ENCODE assay signal across 29 cellular contexts in genomic region chr12:130622803-130623202, GRCh38.
"Had no signal": no experiment of that assay in that cellular context is flagged by ENCODE, and none has a peak within 500 bp of the region (broad histone marks: within the 10 kb centered on the region; RNA-seq: fewer than 3 reads in every experiment).

No MANE protein-coding gene starts in this region.

- H3K4me1 ChIP-seq: adrenal gland, Peyer's patch, SJCRH30 had no signal

- H3K9me3 ChIP-seq: adrenal gland, Peyer's patch, SJCRH30, SK-N-SH had no signal

- FAIRE-seq: colon had no signal

- H3K27me3 ChIP-seq: adrenal gland, Peyer's patch, SJCRH30 had no signal

- H3K27me3 Mint-ChIP-seq: activated CD4-positive, alpha-beta T cell treated with anti-CD3 and anti-CD28 coated beads, Interleukin-2, amount 10 ng/mL, durations not matched to agents 7 days and 5 days; activated naive CD8-positive, alpha-beta T cell treated with anti-CD3 and anti-CD28 coated beads, Interleukin-2, amount 10 ng/mL, durations not matched to agents 7 days and 5 days had no signal

- H3K36me3 Mint-ChIP-seq: activated CD4-positive, alpha-beta memory T cell treated with anti-CD3 and anti-CD28 coated beads for 36 hours; activated naive CD8-positive, alpha-beta T cell treated with anti-CD3 and anti-CD28 coated beads, Interleukin-2, amount 10 ng/mL, durations not matched to agents 7 days and 5 days had no signal

- H3K27ac Mint-ChIP-seq: activated CD4-positive, alpha-beta memory T cell treated with anti-CD3 and anti-CD28 coated beads for 36 hours; activated CD4-positive, alpha-beta T cell treated with anti-CD3 and anti-CD28 coated beads, Interleukin-2, amount 10 ng/mL, durations not matched to agents 7 days and 5 days; activated naive CD8-positive, alpha-beta T cell treated with anti-CD3 and anti-CD28 coated beads, Interleukin-2, amount 10 ng/mL, durations not matched to agents 7 days and 5 days; activated T-helper 17 cell treated with anti-CD3 and anti-CD28 coated beads, Interleukin-2, amount 50 U/mL, for 72 hours had no signal

- H3K4me3 ChIP-seq: adrenal gland, Peyer's patch, SJCRH30 had no signal

- H3K4me2 ChIP-seq: SK-N-SH had no signal

- H3K36me3 ChIP-seq: adrenal gland, Peyer's patch, SJCRH30 had no signal

- H3K4me3 Mint-ChIP-seq: activated CD4-positive, alpha-beta memory T cell treated with anti-CD3 and anti-CD28 coated beads for 36 hours; activated CD4-positive, alpha-beta T cell treated with anti-CD3 and anti-CD28 coated beads, Interleukin-2, amount 10 ng/mL, durations not matched to agents 7 days and 5 days; activated naive CD8-positive, alpha-beta T cell treated with anti-CD3 and anti-CD28 coated beads, Interleukin-2, amount 10 ng/mL, durations not matched to agents 7 days and 5 days; activated T-cell treated with anti-CD3 and anti-CD28 coated beads, Interleukin-2, amount 50 U/mL, for 4 hours; activated T-helper 17 cell treated with anti-CD3 and anti-CD28 coated beads, Interleukin-2, amount 50 U/mL, for 72 hours had no signal

- H3K4me1 Mint-ChIP-seq: activated CD4-positive, alpha-beta T cell treated with anti-CD3 and anti-CD28 coated beads, Interleukin-2, amount 10 ng/mL, durations not matched to agents 7 days and 5 days; activated naive CD8-positive, alpha-beta T cell treated with anti-CD3 and anti-CD28 coated beads, Interleukin-2, amount 10 ng/mL, durations not matched to agents 7 days and 5 days; activated T-helper 17 cell treated with anti-CD3 and anti-CD28 coated beads, Interleukin-2, amount 50 U/mL, for 72 hours had no signal

- H3K9ac ChIP-seq: SK-N-SH had no signal

- H3K27ac ChIP-seq: Peyer's patch, RWPE1, SJCRH30, VCaP had no signal

- ATAC-seq: activated T-cell treated with anti-CD3 and anti-CD28 coated beads, Interleukin-2, amount 50 U/mL, for 4 hours; activated T-helper 17 cell treated with anti-CD3 and anti-CD28 coated beads, Interleukin-2, amount 50 U/mL, for 72 hours had no signal

- DNase-seq: activated CD4-positive, alpha-beta memory T cell treated with anti-CD3 and anti-CD28 coated beads for 36 hours; activated CD4-positive, alpha-beta T cell treated with anti-CD3 and anti-CD28 coated beads, Interleukin-2, amount 10 ng/mL, durations not matched to agents 7 days and 5 days; activated CD4-positive, CD25-positive, alpha-beta regulatory T cell; activated CD8-positive, alpha-beta memory T cell treated with anti-CD3 and anti-CD28 coated beads for 24 hours; activated gamma-delta T cell; activated naive CD4-positive, alpha-beta T cell treated with anti-CD3 and anti-CD28 coated beads, Interleukin-2, amount 50 U/mL, for 16 hours; activated naive CD8-positive, alpha-beta T cell treated with anti-CD3 and anti-CD28 coated beads, Interleukin-2, amount 10 ng/mL, durations not matched to agents 7 days and 5 days; activated T-cell treated with anti-CD3 and anti-CD28 coated beads, Interleukin-2, amount 50 U/mL, for 4 hours; anterior cingulate cortex; cerebellar nuclear complex; Karpas-422; MM.1S; NCI-H1105; NCI-H1436; NCI-H1930; NCI-H446; NCI-H524 treated with DMSO at 0.1 percent for 48 hours; NK-92 treated with Interleukin-12 subunit alpha and Interleukin-12 subunit beta, amount 100 ng/mL, for 24 hours; OCI-M1; Peyer's patch; Right ventricle myocardium superior; SJCRH30; SK-N-SH; T-helper 1 cell had no signal

- H3K9me3 Mint-ChIP-seq: activated naive CD8-positive, alpha-beta T cell treated with anti-CD3 and anti-CD28 coated beads, Interleukin-2, amount 10 ng/mL, durations not matched to agents 7 days and 5 days; activated T-cell treated with anti-CD3 and anti-CD28 coated beads, Interleukin-2, amount 50 U/mL, for 4 hours; activated T-helper 17 cell treated with anti-CD3 and anti-CD28 coated beads, Interleukin-2, amount 50 U/mL, for 72 hours had no signal
